Comparison of ENCODE assay signal across 14 cellular contexts in the genomic region with DNA sequence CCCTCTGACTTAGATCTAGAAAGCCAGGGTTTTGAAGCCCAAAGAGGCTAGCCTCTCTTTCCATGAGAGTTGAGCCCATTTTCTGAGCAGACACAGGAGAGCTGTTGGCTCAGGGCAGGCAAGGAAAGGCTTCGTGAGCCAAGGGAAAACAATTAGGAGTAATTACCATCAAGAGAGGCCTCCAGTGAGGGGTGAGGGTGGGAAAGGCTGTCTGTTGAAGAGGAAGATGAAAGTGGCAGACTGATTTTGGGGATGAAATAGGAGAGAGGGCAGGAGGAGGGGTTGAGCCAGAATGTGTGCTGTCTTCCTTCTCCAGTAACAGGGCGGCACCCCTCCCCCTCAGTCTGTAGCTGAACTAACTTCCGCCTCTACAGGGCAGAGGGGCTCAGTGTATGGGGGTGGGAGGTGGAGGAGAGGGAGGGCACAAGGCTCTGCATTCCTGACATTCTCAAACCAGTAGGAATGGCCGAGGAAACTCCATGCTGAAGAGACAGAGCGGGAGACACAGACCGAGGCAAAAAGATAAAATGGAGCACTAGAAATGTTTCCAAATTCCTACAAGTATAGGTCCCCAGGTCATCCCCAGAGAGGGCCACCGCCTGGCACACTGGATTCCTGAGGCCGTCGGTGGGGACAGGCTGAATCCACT. TPM values are rescaled to one million over a fixed set of nuclear protein-coding genes. Genes with fewer than 3 reads are reported as not detected.
DNase-seq lines count a peak whose midpoint lies in the region; ATAC-seq and TF ChIP-seq lines count a peak whose summit lies in the region.
"Had no signal": no experiment of that assay in that cellular context is flagged by ENCODE, and none has a peak within 500 bp of the region (broad histone marks: within the 10 kb centered on the region; RNA-seq: fewer than 3 reads in every experiment).

No MANE protein-coding gene starts in this region.

- peak overlapping the region; percentile 69 for H3K4me2 ChIP-seq in neural progenitor cell

- H3K27ac ChIP-seq in SJCRH30, result no peak overlapping the region
- peak overlapping the region; percentile 94 for H3K27ac ChIP-seq in neural progenitor cell
- H3K27ac ChIP-seq: body of pancreas, C4-2B had no signal

- peak overlapping the region; percentile 99 for H3K27ac Mint-ChIP-seq in neural progenitor cell

- peaks cover 5% of the 10 kb centered on the region for H3K27me3 Mint-ChIP-seq in neural progenitor cell (ENCODE audit: insufficient read depth, low read depth)

- H3F3A ChIP-seq in neural progenitor cell (ENCODE audit: low read depth), result peaks cover 19% of the 10 kb centered on the region

- no peaks in the 10 kb centered on the region for H3K36me3 ChIP-seq in SJCRH30
- no peaks in the 10 kb centered on the region for H3K36me3 ChIP-seq in neural progenitor cell

- intact Hi-C loops in head of caudate nucleus (cut with DNase I), result no loop called here

- no peaks in the 10 kb centered on the region for H3K4me1 ChIP-seq in SJCRH30
- H3K4me1 ChIP-seq in neural progenitor cell, result peaks cover 22% of the 10 kb centered on the region
- H3K4me1 ChIP-seq: body of pancreas had no signal

- DNase-seq in EL (peak; percentile 56), SJCRH30 (peak; percentile 22 to 32), foreskin fibroblast (peak; percentile 6 to 27), neural progenitor cell (ENCODE audit: low spot score) (peak; percentile 95), head of caudate nucleus (no peak), HuH-7.5 (ENCODE audit: low spot score) (no peak)
- DNase-seq: body of pancreas, mammary epithelial cell, NCI-H510A had no signal

- H3K9ac ChIP-seq in neural progenitor cell, result no peak overlapping the region

- no peaks in the 10 kb centered on the region for H3K9me3 Mint-ChIP-seq in neural progenitor cell

- H3K4me3 ChIP-seq in SJCRH30 (no peak overlapping the region), foreskin fibroblast (ENCODE audit: low read depth in 1 of 2, low read length in 2 of 2) (no peak overlapping the region), neural progenitor cell (peak overlapping the region; percentile 28)
- H3K4me3 ChIP-seq: body of pancreas had no signal

- H4K20me1 ChIP-seq in neural progenitor cell (ENCODE audit: low read depth), result no peaks in the 10 kb centered on the region

- H2AFZ ChIP-seq in neural progenitor cell (replicated peaks), result peak overlapping the region; percentile 85

- H3K27me3 ChIP-seq in SJCRH30 (no peaks in the 10 kb centered on the region), neural progenitor cell (peaks cover 4% of the 10 kb centered on the region)
- H3K27me3 ChIP-seq: body of pancreas had no signal

- ATAC-seq in GM18511 (IDR thresholded peaks at IDR 0.05; ENCODE audit: unreplicated experiment), result no peak
- ATAC-seq in GM21367 (IDR thresholded peaks at IDR 0.05; ENCODE audit: unreplicated experiment), result no peak
- ATAC-seq: body of pancreas, esophagus mucosa, HCT116 had no signal

- H3K36me3 Mint-ChIP-seq in neural progenitor cell, result peaks cover 1% of the 10 kb centered on the region

- H3K4me1 Mint-ChIP-seq in neural progenitor cell, result peaks cover 32% of the 10 kb centered on the region

- peak overlapping the region; percentile 69 for H3K4me3 Mint-ChIP-seq in neural progenitor cell

- H3K9me3 ChIP-seq in SJCRH30 (replicated peaks), result no peaks in the 10 kb centered on the region
- H3K9me3 ChIP-seq in neural progenitor cell (ENCODE audit: low read depth), result no peaks in the 10 kb centered on the region
- H3K9me3 ChIP-seq: body of pancreas had no signal

- H3K79me2 ChIP-seq in neural progenitor cell (ENCODE audit: low read depth), result no peaks in the 10 kb centered on the region

- TF ChIP-seq CTCF in foreskin fibroblast (IDR thresholded peaks at IDR 0.05; ENCODE audit: low read depth, low read length), result no peak
- peak; percentile 17 for TF ChIP-seq CTCF in neural progenitor cell (IDR thresholded peaks at IDR 0.05)

RNA-seq across cellular contexts. Expression of a gene that starts 33.1 kb away (rescaled TPM):
- 200 and 211 TPM in 2 replicates for total RNA-seq in SJCRH30 (2014; rRNA removed; shearing (Covaris generic))
- 69.1 and 330 TPM in 2 replicates for total RNA-seq in neural progenitor cell (ENCODE audit: low replicate concordance)
- total RNA-seq: body of pancreas, esophagus mucosa had no signal

Comparison
In these comparisons a context has a peak if more than half of its experiments do, and no peak if none do; other contexts are left out.
1. DNase-seq: peak in EL (single experiment), SJCRH30 (2 of 2), foreskin fibroblast (2 of 2) and neural progenitor cell (single experiment); none in head of caudate nucleus (0 of 42) and HuH-7.5 (single experiment).